In genomic region chr3:62990704-62991413, GRCh38 we compare ENCODE assay signal across 20 cellular contexts.
A peak's percentile ranks its signal among the peaks of the same experiment; 100 is the strongest.
DNase-seq lines count a peak whose midpoint lies in the region; ATAC-seq and TF ChIP-seq lines count a peak whose summit lies in the region.
"Had no signal": no experiment of that assay in that cellular context is flagged by ENCODE, and none has a peak within 500 bp of the region (broad histone marks: within the 10 kb centered on the region; RNA-seq: fewer than 3 reads in every experiment).

No MANE protein-coding gene starts in this region.

- TF ChIP-seq POLR2A in suprapubic skin (IDR thresholded peaks at IDR 0.05) = no peak

- no peaks in the 10 kb centered on the region; the same call in 1 of the 2 replicates for H3K36me3 ChIP-seq in GM23338 (ENCODE audit: insufficient read depth)
- H3K36me3 ChIP-seq in NT2/D1 (ENCODE audit: insufficient read depth, insufficient read length, low read length) = no peaks in the 10 kb centered on the region
- no peaks in the 10 kb centered on the region for H3K36me3 ChIP-seq in suprapubic skin
- H3K36me3 ChIP-seq: HAP-1 had no signal

- H3K4me1 ChIP-seq in GM23338 (ENCODE audit: insufficient read depth) (peaks cover 14% of the 10 kb centered on the region), NT2/D1 (ENCODE audit: insufficient read depth, insufficient read length) (no peaks in the 10 kb centered on the region), suprapubic skin (no peaks in the 10 kb centered on the region)

- H3K9me2 ChIP-seq in GM23338 (ENCODE audit: insufficient read depth) = no peaks in the 10 kb centered on the region; the same call in 1 of the 2 replicates

- H3K27ac Mint-ChIP-seq in GM23338 (peak overlapping the region; percentile 41; the same call in 1 of the 2 replicates), nephron progenitor cell (peak overlapping the region; percentile 16)
- H3K27ac Mint-ChIP-seq: CD8-positive, alpha-beta T cell had no signal

- TF ChIP-seq CTCF in GM23338 (conservative IDR thresholded peaks at IDR 0.05; ENCODE audit: low read depth in 2 of 2) (no peak), nephron progenitor cell (IDR thresholded peaks at IDR 0.05) (no peak), suprapubic skin (IDR thresholded peaks at IDR 0.05) (no peak)

- H3K4me3 Mint-ChIP-seq in GM23338 = no peak overlapping the region
- no peak overlapping the region for H3K4me3 Mint-ChIP-seq in nephron progenitor cell
- H3K4me3 Mint-ChIP-seq: CD8-positive, alpha-beta T cell had no signal

- H3K27me3 ChIP-seq in GM23338 (ENCODE audit: insufficient read depth) (no peaks in the 10 kb centered on the region), NT2/D1 (ENCODE audit: insufficient read depth, insufficient read length) (no peaks in the 10 kb centered on the region), suprapubic skin (no peaks in the 10 kb centered on the region)

- TF ChIP-seq EP300 in suprapubic skin (IDR thresholded peaks at IDR 0.05) = no peak

- ATAC-seq in GM23338 (peak; percentile 50), HG03135 (IDR thresholded peaks at IDR 0.05; ENCODE audit: unreplicated experiment) (no peak)
- ATAC-seq: CD8-positive, alpha-beta T cell had no signal

- no peak overlapping the region for H3K9ac ChIP-seq in NT2/D1 (ENCODE audit: insufficient read length, low read depth)

- WGBS in suprapubic skin = 73% methylated on average over 4 of the region's 4 CpGs

- H2AFZ ChIP-seq in GM23338 = no peak overlapping the region

- peak overlapping the region; percentile 21; the same call in 1 of the 2 replicates for H3K4me2 ChIP-seq in GM23338

- H3K27ac ChIP-seq in GM23338 (ENCODE audit: low read depth) = no peak overlapping the region
- H3K27ac ChIP-seq in suprapubic skin = no peak overlapping the region
- H3K27ac ChIP-seq: RWPE1, SK-N-MC had no signal

- H3K36me3 Mint-ChIP-seq in GM23338 (ENCODE audit: low read depth) (peaks cover 15% of the 10 kb centered on the region; the same call in 2 of the 3 replicates), nephron progenitor cell (ENCODE audit: low read depth) (no peaks in the 10 kb centered on the region)
- H3K36me3 Mint-ChIP-seq: CD8-positive, alpha-beta T cell had no signal

- H3K79me2 ChIP-seq in GM23338 (replicated peaks; ENCODE audit: insufficient read depth) = no peaks in the 10 kb centered on the region

- H3K9me3 ChIP-seq in NT2/D1 (ENCODE audit: insufficient read depth, low read length) = peaks cover 5% of the 10 kb centered on the region; the same call in 1 of the 2 replicates
- H3K9me3 ChIP-seq in suprapubic skin = no peaks in the 10 kb centered on the region
- H3K9me3 ChIP-seq: HAP-1 had no signal

- peaks cover 44% of the 10 kb centered on the region for H3K4me1 Mint-ChIP-seq in GM23338
- H3K4me1 Mint-ChIP-seq in nephron progenitor cell = peaks cover 14% of the 10 kb centered on the region

- DNase-seq in GM23338 (ENCODE audit: low spot score) (peak; percentile 21), NCI-H128 (lab: John Stamatoyannopoulos, UW; ENCODE audit: unreplicated experiment) (peak; percentile 11), NT2/D1 (ENCODE audit: low read depth, low spot score) (peak; percentile 36), nephron progenitor cell (no peak), suprapubic skin (ENCODE audit: low spot score in 2 of 2) (no peak), NCI-H1105 treated with DMSO at 0.1 percent for 48 hours (lab: John Stamatoyannopoulos, UW) (no peak)
- DNase-seq: ACHN; C1 segment of cervical spinal cord; CD8-positive, alpha-beta T cell; KBM-7; MM.1S; NCI-H1048; NCI-H2081; NCI-H2227 treated with DMSO at 0.1 percent for 48 hours; NCI-H510A; SHP77 treated with DMSO at 0.1 percent for 48 hours had no signal

- H3K4me3 ChIP-seq in GM23338 (no peak overlapping the region), NT2/D1 (ENCODE audit: insufficient read length, low read depth) (no peak overlapping the region), suprapubic skin (no peak overlapping the region)
- H3K4me3 ChIP-seq: HAP-1, SK-N-MC had no signal

- H3K9me3 Mint-ChIP-seq in GM23338 = no peaks in the 10 kb centered on the region
- H3K9me3 Mint-ChIP-seq in nephron progenitor cell = no peaks in the 10 kb centered on the region

- no peaks in the 10 kb centered on the region for H4K20me1 ChIP-seq in GM23338 (replicated peaks; ENCODE audit: insufficient read depth)

- no peaks in the 10 kb centered on the region for H3K27me3 Mint-ChIP-seq in GM23338 (ENCODE audit: insufficient read depth, low read depth, poor library complexity)
- no peaks in the 10 kb centered on the region for H3K27me3 Mint-ChIP-seq in nephron progenitor cell (ENCODE audit: low read depth, poor library complexity)

- no peaks in the 10 kb centered on the region for H3F3A ChIP-seq in GM23338 (replicated peaks; ENCODE audit: low read depth)

TF ChIP-seq in GM23338, 12 proteins besides CTCF, POLR2A, EP300 and RAD21 (continues in another document):
- TF ChIP-seq ZNF114 (CRISPR knock-in tag; IDR thresholded peaks at IDR 0.05) (no peak), EZH2 (IDR thresholded peaks at IDR 0.05; ENCODE audit: low read depth, unreplicated experiment) (no peak), JUNB (IDR thresholded peaks at IDR 0.05; ENCODE audit: unreplicated experiment) (no peak), ETS1 (IDR thresholded peaks at IDR 0.05) (no peak), ZNF462 (CRISPR knock-in tag; IDR thresholded peaks at IDR 0.05) (no peak), STAT1 (IDR thresholded peaks at IDR 0.05; ENCODE audit: unreplicated experiment) (no peak), POLR2AphosphoS5 (IDR thresholded peaks at IDR 0.05; ENCODE audit: low read depth) (no peak), NANOG (IDR thresholded peaks at IDR 0.05; ENCODE audit: borderline replicate concordance) (no peak)

Comparison
In these comparisons a context has a peak if more than half of its experiments do, and no peak if none do; other contexts are left out.
1. DNase-seq: peak in GM23338 (single experiment), NCI-H128 (single experiment) and NT2/D1 (single experiment); none in nephron progenitor cell (single experiment), suprapubic skin (0 of 2) and NCI-H1105 treated with DMSO at 0.1 percent for 48 hours (single experiment).